ENCODE assay signal across 24 cellular contexts in genomic region chr3:123100192-123100776, GRCh38.
"Had no signal": no experiment of that assay in that cellular context is flagged by ENCODE, and none has a peak within 500 bp of the region (broad histone marks: within the 10 kb centered on the region; RNA-seq: fewer than 3 reads in every experiment).

No MANE protein-coding gene starts in this region.

- H3K27ac ChIP-seq: esophagus muscularis mucosa, heart left ventricle, testis, vagina had no signal

- H3K4me3 ChIP-seq: body of pancreas, esophagus muscularis mucosa, gastroesophageal sphincter, heart left ventricle, mucosa of descending colon, sigmoid colon, smooth muscle cell, testis, vagina had no signal

- H3K27me3 Mint-ChIP-seq: activated CD4-positive, alpha-beta memory T cell treated with anti-CD3 and anti-CD28 coated beads for 36 hours; activated naive CD4-positive, alpha-beta T cell treated with anti-CD3 and anti-CD28 coated beads, Interleukin-2, amount 50 U/mL, for 24 hours; dendritic cell treated with granulocyte-macrophage colony-stimulating factor and Interleukin-4, amounts not matched to agents 40 ng/mL and 50 ng/mL, for 4 days; memory B cell; naive B cell; stimulated activated naive B cell treated with anti-CD40 and anti-IgM and Interleukin-4, amounts not matched to agents 10 μg/mL and 1 μg/mL and 100 μg/mL, for 72 hours; type B pancreatic cell had no signal

- H3K27me3 ChIP-seq: body of pancreas, esophagus muscularis mucosa, gastroesophageal sphincter, heart left ventricle, sigmoid colon, testis, vagina had no signal

- H3K9me3 ChIP-seq: body of pancreas, esophagus muscularis mucosa, gastroesophageal sphincter, heart left ventricle, mucosa of descending colon, sigmoid colon, testis, vagina had no signal

- H3K9me3 Mint-ChIP-seq: activated CD4-positive, alpha-beta memory T cell treated with anti-CD3 and anti-CD28 coated beads for 36 hours; activated naive CD4-positive, alpha-beta T cell treated with anti-CD3 and anti-CD28 coated beads, Interleukin-2, amount 50 U/mL, for 24 hours; dendritic cell treated with granulocyte-macrophage colony-stimulating factor and Interleukin-4, amounts not matched to agents 40 ng/mL and 50 ng/mL, for 4 days; memory B cell; naive B cell; stimulated activated naive B cell treated with anti-CD40 and anti-IgM and Interleukin-4, amounts not matched to agents 10 μg/mL and 1 μg/mL and 100 μg/mL, for 72 hours; type B pancreatic cell had no signal

- DNase-seq: activated CD4-positive, alpha-beta memory T cell treated with anti-CD3 and anti-CD28 coated beads for 36 hours; activated CD4-positive, alpha-beta T cell treated with anti-CD3 and anti-CD28 coated beads for 48 hours; activated gamma-delta T cell treated with Interleukin-2 at 50 U/mL for 16 hours; anterior cingulate cortex; body of pancreas; effector memory CD4-positive, alpha-beta T cell; mucosa of descending colon; naive B cell; occipital lobe; sigmoid colon; stimulated activated CD4-positive, alpha-beta T cell treated with anti-CD3 and anti-CD28 coated beads, Interleukin-2, amount 100 ng/mL, for 48 hours; stimulated activated CD8-positive, alpha-beta memory T cell treated with anti-CD3 and anti-CD28 coated beads, Interleukin-4, amount 100 ng/mL, for 48 hours; stimulated activated naive B cell treated with anti-CD40 and anti-IgM and Interleukin-4, amounts not matched to agents 10 μg/mL and 1 μg/mL and 100 μg/mL, for 72 hours; T1000; testis had no signal

- H3K27ac Mint-ChIP-seq: activated CD4-positive, alpha-beta memory T cell treated with anti-CD3 and anti-CD28 coated beads for 36 hours; activated naive CD4-positive, alpha-beta T cell treated with anti-CD3 and anti-CD28 coated beads, Interleukin-2, amount 50 U/mL, for 24 hours; dendritic cell treated with granulocyte-macrophage colony-stimulating factor and Interleukin-4, amounts not matched to agents 40 ng/mL and 50 ng/mL, for 4 days; memory B cell; naive B cell; stimulated activated naive B cell treated with anti-CD40 and anti-IgM and Interleukin-4, amounts not matched to agents 10 μg/mL and 1 μg/mL and 100 μg/mL, for 72 hours; type B pancreatic cell had no signal

- H3K4me1 Mint-ChIP-seq: activated naive CD4-positive, alpha-beta T cell treated with anti-CD3 and anti-CD28 coated beads, Interleukin-2, amount 50 U/mL, for 24 hours; memory B cell had no signal

- H3K4me2 ChIP-seq: smooth muscle cell had no signal

- H3K4me3 Mint-ChIP-seq: activated CD4-positive, alpha-beta memory T cell treated with anti-CD3 and anti-CD28 coated beads for 36 hours; activated naive CD4-positive, alpha-beta T cell treated with anti-CD3 and anti-CD28 coated beads, Interleukin-2, amount 50 U/mL, for 24 hours; dendritic cell treated with granulocyte-macrophage colony-stimulating factor and Interleukin-4, amounts not matched to agents 40 ng/mL and 50 ng/mL, for 4 days; memory B cell; naive B cell; stimulated activated naive B cell treated with anti-CD40 and anti-IgM and Interleukin-4, amounts not matched to agents 10 μg/mL and 1 μg/mL and 100 μg/mL, for 72 hours; type B pancreatic cell had no signal
